In the genomic region with DNA sequence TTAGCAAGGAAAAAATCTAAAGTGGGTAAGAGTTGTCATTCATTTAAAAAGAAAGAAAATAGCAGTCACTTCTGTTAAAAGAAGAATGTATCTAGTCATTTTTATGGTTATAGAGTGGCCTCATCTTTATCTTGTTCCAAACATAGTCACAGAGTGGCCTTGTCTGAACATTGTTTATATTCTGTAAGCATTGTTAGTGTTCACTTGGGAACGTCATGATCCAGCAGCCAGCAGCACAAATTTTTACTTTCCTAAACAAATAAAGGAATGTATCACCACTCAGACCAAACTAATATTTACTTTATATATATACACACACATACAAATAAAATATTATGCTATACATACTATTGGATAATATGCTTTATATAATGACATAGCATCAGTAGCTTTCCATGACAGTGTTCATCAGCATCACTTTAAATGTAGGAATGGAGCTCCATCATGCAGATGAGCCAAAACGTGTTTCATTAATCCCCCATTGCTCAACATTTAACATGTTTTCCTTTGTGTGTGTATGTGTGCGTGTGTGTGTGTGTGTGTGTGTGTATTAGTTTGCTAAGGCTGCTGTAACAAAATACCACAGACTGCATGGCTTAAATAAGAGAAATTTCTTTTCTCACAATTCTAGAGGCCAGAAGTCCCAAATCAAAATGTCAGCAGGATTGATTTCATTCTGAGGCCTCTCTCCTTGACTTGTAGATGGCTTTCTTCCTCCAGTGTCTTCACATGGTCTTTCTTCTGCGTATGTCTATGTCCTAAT, we compare ENCODE assay signal across 16 cellular contexts. TPM values are rescaled to one million over a fixed set of nuclear protein-coding genes. Genes with fewer than 3 reads are reported as not detected.
DNase-seq lines count a peak whose midpoint lies in the region; ATAC-seq and TF ChIP-seq lines count a peak whose summit lies in the region.
"Had no signal": no experiment of that assay in that cellular context is flagged by ENCODE, and none has a peak within 500 bp of the region (broad histone marks: within the 10 kb centered on the region; RNA-seq: fewer than 3 reads in every experiment).

No MANE protein-coding gene starts in this region.

- no peak for TF ChIP-seq CTCF in ovary (IDR thresholded peaks at IDR 0.05)

- H3K4me1 ChIP-seq in ovary (ENCODE audit: insufficient read depth): peaks cover 7% of the 10 kb centered on the region
- H3K4me1 ChIP-seq: BLaER1 had no signal

- H3K27me3 ChIP-seq in ovary: no peaks in the 10 kb centered on the region
- H3K27me3 ChIP-seq: BLaER1 had no signal

- DNase-seq in EH (ENCODE audit: low read depth): peak; percentile 53
- no peak for DNase-seq in caudate nucleus (lab: John Stamatoyannopoulos, UW)
- DNase-seq in iris pigment epithelial cell (ENCODE audit: low read depth): peak; percentile 42
- no peak for DNase-seq in substantia nigra (lab: John Stamatoyannopoulos, UW)
- no peak for DNase-seq in ovary
- no peak for DNase-seq in activated CD4-positive, alpha-beta T cell treated with anti-CD3 and anti-CD28 coated beads for 4 hours
- DNase-seq: DMS79 treated with DMSO at 0.1 percent for 48 hours, NCI-H1436 treated with DMSO at 0.1 percent for 48 hours, NCI-H2029 treated with DMSO at 0.1 percent for 48 hours, NCI-H748 treated with DMSO at 0.1 percent for 48 hours had no signal

- no peak for TF ChIP-seq EP300 in ovary (IDR thresholded peaks at IDR 0.05)

- no peak overlapping the region for H3K4me3 ChIP-seq in ovary
- H3K4me3 ChIP-seq: BLaER1, GM23338, K562 had no signal

- intact Hi-C loops in ovary (cut with DNase I): loop anchor here in 3 of 4 donors (5.0 to 10.0 kb wide), 3 partner anchors 166 to 323 kb away; a partner anchor contains a TSS

- peak overlapping the region; percentile 69 for H3K27ac ChIP-seq in caudate nucleus (ENCODE audit: low read depth, low read length)
- peak overlapping the region; percentile 79 for H3K27ac ChIP-seq in substantia nigra (ENCODE audit: low read depth, low read length, poor library complexity, severe bottlenecking)
- no peak overlapping the region for H3K27ac ChIP-seq in ovary
- H3K27ac ChIP-seq: BLaER1, RWPE1 had no signal

- no peak for TF ChIP-seq POLR2A in ovary (IDR thresholded peaks at IDR 0.05)

- no peaks in the 10 kb centered on the region for H3K36me3 ChIP-seq in ovary
- H3K36me3 ChIP-seq: BLaER1 had no signal

- no peak for ATAC-seq in activated CD4-positive, CD25-positive, alpha-beta regulatory T cell treated with anti-CD3 and anti-CD28 coated beads, Interleukin-2, amount 50 U/mL, for 24 hours
- ATAC-seq in GM19328 (IDR thresholded peaks at IDR 0.05; ENCODE audit: unreplicated experiment): no peak

- WGBS in ovary, 3 donors: 55 to 65% (median 55%) methylated on average over 4 of the region's 4 CpGs

- H3K9me3 ChIP-seq in ovary: no peaks in the 10 kb centered on the region
- H3K9me3 ChIP-seq: BLaER1 had no signal

RNA-seq across cellular contexts. Expression of a gene that starts 39.6 kb away (rescaled TPM):
- total RNA-seq in ovary: 10 to 100 TPM; 23.8 to 73.8 (median 54.0) TPM
- 10 to 100 TPM; 58.4 to 86.1 TPM for polyA plus RNA-seq in ovary

Comparison
In these comparisons a context has a peak if more than half of its experiments do, and no peak if none do; other contexts are left out.
1. DNase-seq: peak in EH (single experiment) and iris pigment epithelial cell (single experiment); none in caudate nucleus (0 of 61), substantia nigra (0 of 49), ovary (0 of 5) and activated CD4-positive, alpha-beta T cell treated with anti-CD3 and anti-CD28 coated beads for 4 hours (0 of 2).
2. H3K27ac ChIP-seq: peak in caudate nucleus (single experiment) and substantia nigra (single experiment); none in ovary (0 of 2).